In genomic region chr7:40763319-40764287, GRCh38 we compare ENCODE assay signal across 13 cellular contexts.
DNase-seq lines count a peak whose midpoint lies in the region; ATAC-seq and TF ChIP-seq lines count a peak whose summit lies in the region.
"Had no signal": no experiment of that assay in that cellular context is flagged by ENCODE, and none has a peak within 500 bp of the region (broad histone marks: within the 10 kb centered on the region; RNA-seq: fewer than 3 reads in every experiment).

No MANE protein-coding gene starts in this region.

- intact Hi-C loops in heart left ventricle (cut with DNase I): loop anchor here in 3 of 10 donors (5.0 to 10.0 kb wide), 3 partner anchors 69 to 436 kb away; no protein-coding TSS in a partner anchor

- H3K4me1 ChIP-seq in cardiac muscle cell (ENCODE audit: low read depth) (peaks cover 36% of the 10 kb centered on the region), heart left ventricle (peaks cover 0 to 9% (median 0%) of the 10 kb centered on the region in 12 donors), foreskin keratinocyte (no peaks in the 10 kb centered on the region)

- TF ChIP-seq CTCF in cardiac muscle cell (IDR thresholded peaks at IDR 0.05; ENCODE audit: low read depth, low read length): peak; percentile 28
- peak in 3 of 12 donors; percentile 18 to 28 (median 24) for TF ChIP-seq CTCF in heart left ventricle (IDR thresholded peaks at IDR 0.05)
- TF ChIP-seq CTCF in foreskin keratinocyte (conservative IDR thresholded peaks at IDR 0.05): peak; percentile 51

- TF ChIP-seq POLR2A in heart left ventricle (IDR thresholded peaks at IDR 0.05): no peak

- POLR2A ChIA-PET in activated CD8-positive, alpha-beta T cell treated with anti-CD3 and anti-CD28 coated beads, Interleukin-2, amount 10 ng/mL, durations not matched to agents 7 days and 5 days (lab: Charles Lee): no interaction called here

- CTCF ChIA-PET in activated CD8-positive, alpha-beta T cell treated with anti-CD3 and anti-CD28 coated beads, Interleukin-2, amount 10 ng/mL, durations not matched to agents 7 days and 5 days (lab: Charles Lee): no interaction called here

- no peak for ATAC-seq in heart left ventricle
- peak; percentile 74 for ATAC-seq in SK-N-SH treated with all-trans-retinoic acid at 6 μM for 48 hours
- ATAC-seq in foreskin keratinocyte: no peak
- no peak for ATAC-seq in HG02840 (IDR thresholded peaks at IDR 0.05; ENCODE audit: low FRiP score, unreplicated experiment)
- ATAC-seq in activated CD8-positive, alpha-beta T cell treated with anti-CD3 and anti-CD28 coated beads, Interleukin-2, amount 10 ng/mL, durations not matched to agents 7 days and 5 days: no peak
- ATAC-seq: effector memory CD8-positive, alpha-beta T cell had no signal

- H3K4me3 ChIP-seq in cardiac muscle cell: no peak overlapping the region
- H3K4me3 ChIP-seq in heart left ventricle: no peak overlapping the region

- peaks cover 5% of the 10 kb centered on the region for H3K27me3 Mint-ChIP-seq in activated CD8-positive, alpha-beta T cell treated with anti-CD3 and anti-CD28 coated beads, Interleukin-2, amount 10 ng/mL, durations not matched to agents 7 days and 5 days (ENCODE audit: low read depth)
- H3K27me3 Mint-ChIP-seq: activated B cell treated with CpG ODN at 0.5 μM for 24 hours; effector memory CD8-positive, alpha-beta T cell had no signal

- 83 to 90% (median 86%) methylated on average over 9 of the region's 9 CpGs for WGBS in heart left ventricle, 4 donors

- H3K27me3 ChIP-seq in cardiac muscle cell (no peaks in the 10 kb centered on the region), heart left ventricle (no peaks in the 10 kb centered on the region), foreskin keratinocyte (no peaks in the 10 kb centered on the region)

- H3K9me3 ChIP-seq in cardiac muscle cell (ENCODE audit: low read depth): no peaks in the 10 kb centered on the region
- H3K9me3 ChIP-seq in heart left ventricle: no peaks in the 10 kb centered on the region

- H3K9me3 Mint-ChIP-seq in activated CD8-positive, alpha-beta T cell treated with anti-CD3 and anti-CD28 coated beads, Interleukin-2, amount 10 ng/mL, durations not matched to agents 7 days and 5 days (ENCODE audit: insufficient read depth): no peaks in the 10 kb centered on the region
- H3K9me3 Mint-ChIP-seq: activated B cell treated with CpG ODN at 0.5 μM for 24 hours had no signal

- no peaks in the 10 kb centered on the region for H3K36me3 Mint-ChIP-seq in activated CD8-positive, alpha-beta T cell treated with anti-CD3 and anti-CD28 coated beads, Interleukin-2, amount 10 ng/mL, durations not matched to agents 7 days and 5 days (ENCODE audit: low read depth)

- no peak overlapping the region for H3K27ac ChIP-seq in cardiac muscle cell
- H3K27ac ChIP-seq in heart left ventricle: no peak overlapping the region
- H3K27ac ChIP-seq in foreskin keratinocyte: no peak overlapping the region
- H3K27ac ChIP-seq: KMS-11 had no signal

- H3K27ac Mint-ChIP-seq in activated CD8-positive, alpha-beta T cell treated with anti-CD3 and anti-CD28 coated beads, Interleukin-2, amount 10 ng/mL, durations not matched to agents 7 days and 5 days: no peak overlapping the region
- H3K27ac Mint-ChIP-seq: activated B cell treated with CpG ODN at 0.5 μM for 24 hours; effector memory CD8-positive, alpha-beta T cell had no signal

- peak in 1 of 2 donors; percentile 53 for DNase-seq in cardiac muscle cell (ENCODE audit: low read depth in 1 of 2, low spot score in 1 of 2)
- DNase-seq in heart left ventricle: no peak
- no peak for DNase-seq in foreskin keratinocyte
- DNase-seq in activated naive CD4-positive, alpha-beta T cell treated with anti-CD3 and anti-CD28 coated beads, Interleukin-2, amount 50 U/mL, for 16 hours: no peak
- no peak for DNase-seq in NCI-H69 (lab: John Stamatoyannopoulos, UW)
- no peak for DNase-seq in activated CD8-positive, alpha-beta T cell treated with anti-CD3 and anti-CD28 coated beads, Interleukin-2, amount 10 ng/mL, durations not matched to agents 7 days and 5 days
- DNase-seq: activated B cell treated with CpG ODN at 0.5 μM for 24 hours; activated gamma-delta T cell treated with Interleukin-2 at 50 U/mL for 16 hours; effector memory CD8-positive, alpha-beta T cell; stimulated activated CD8-positive, alpha-beta memory T cell treated with anti-CD3 and anti-CD28 coated beads, Interleukin-4, amount 100 ng/mL, for 48 hours had no signal

- H3K4me1 Mint-ChIP-seq in activated CD8-positive, alpha-beta T cell treated with anti-CD3 and anti-CD28 coated beads, Interleukin-2, amount 10 ng/mL, durations not matched to agents 7 days and 5 days (ENCODE audit: low read depth): peaks cover 4% of the 10 kb centered on the region
- H3K4me1 Mint-ChIP-seq: activated B cell treated with CpG ODN at 0.5 μM for 24 hours had no signal

- H3K4me3 Mint-ChIP-seq in activated CD8-positive, alpha-beta T cell treated with anti-CD3 and anti-CD28 coated beads, Interleukin-2, amount 10 ng/mL, durations not matched to agents 7 days and 5 days: no peak overlapping the region
- H3K4me3 Mint-ChIP-seq: activated B cell treated with CpG ODN at 0.5 μM for 24 hours; effector memory CD8-positive, alpha-beta T cell had no signal

- H3K36me3 ChIP-seq in cardiac muscle cell: no peaks in the 10 kb centered on the region
- no peaks in the 10 kb centered on the region for H3K36me3 ChIP-seq in heart left ventricle

TF ChIP-seq in SK-N-SH treated with all-trans-retinoic acid at 6 μM for 48 hours, 23 proteins besides CTCF, POLR2A, EP300 and RAD21:
- no peak for TF ChIP-seq ZFP30 (CRISPR knock-in tag; IDR thresholded peaks at IDR 0.05)
